2 cellular contexts compared by ENCODE assay signal in genomic region chr17:65530158-65530984, GRCh38.
TF ChIP-seq lines count a peak whose summit lies in the region.

No MANE protein-coding gene starts in this region.

TF ChIP-seq in HEK293, 187 proteins besides CTCF, POLR2A, EP300 and RAD21 (continued from another document):
- no peak for TF ChIP-seq ZNF580 (tag by site-specific recombination; IDR thresholded peaks at IDR 0.05)

TF ChIP-seq in HepG2, 621 proteins besides CTCF, POLR2A, EP300 and RAD21 (continued from another document and continues in another):
- TF ChIP-seq AHDC1 (CRISPR knock-in tag; IDR thresholded peaks at IDR 0.05; ENCODE audit: borderline replicate concordance) (no peak), HMGA1 (CRISPR knock-in tag; conservative IDR thresholded peaks at IDR 0.05) (no peak), RXRA (CRISPR knock-in tag; IDR thresholded peaks at IDR 0.05) (no peak), E2F1 (CRISPR knock-in tag; IDR thresholded peaks at IDR 0.05) (no peak), PAXIP1 (CRISPR knock-in tag; conservative IDR thresholded peaks at IDR 0.05) (no peak), HOXA7 (CRISPR knock-in tag; IDR thresholded peaks at IDR 0.05) (no peak), ZNF251 (CRISPR knock-in tag; IDR thresholded peaks at IDR 0.05) (no peak), SRF (IDR thresholded peaks at IDR 0.05; ENCODE audit: low read depth, low read length) (no peak), TOE1 (CRISPR knock-in tag; IDR thresholded peaks at IDR 0.05) (no peak), ZFP36L1 (CRISPR knock-in tag; IDR thresholded peaks at IDR 0.05) (no peak), PRDM10 (CRISPR knock-in tag; IDR thresholded peaks at IDR 0.05; ENCODE audit: low read depth) (no peak), HOXD1 (CRISPR knock-in tag; IDR thresholded peaks at IDR 0.05) (no peak), SMC3 (IDR thresholded peaks at IDR 0.05; ENCODE audit: low read length) (no peak), ZBTB10 (CRISPR knock-in tag; IDR thresholded peaks at IDR 0.05; ENCODE audit: borderline replicate concordance) (no peak), ZMAT3 (CRISPR knock-in tag; conservative IDR thresholded peaks at IDR 0.05) (no peak), SMAD3 (CRISPR knock-in tag; IDR thresholded peaks at IDR 0.05) (no peak), ZEB1 (IDR thresholded peaks at IDR 0.05; ENCODE audit: insufficient replicate concordance, low read depth) (no peak), ZC3H13 (CRISPR knock-in tag; IDR thresholded peaks at IDR 0.05) (no peak), SKIL (CRISPR knock-in tag; IDR thresholded peaks at IDR 0.05; ENCODE audit: borderline replicate concordance) (no peak), POLR2AphosphoS2 (IDR thresholded peaks at IDR 0.05; ENCODE audit: low read depth, low read length) (peak; percentile 86), ZBTB40 (IDR thresholded peaks at IDR 0.05) (no peak), ZBTB40 (CRISPR knock-in tag; IDR thresholded peaks at IDR 0.05) (no peak)
